Comparison of ENCODE assay signal across 8 cellular contexts in the genomic region with DNA sequence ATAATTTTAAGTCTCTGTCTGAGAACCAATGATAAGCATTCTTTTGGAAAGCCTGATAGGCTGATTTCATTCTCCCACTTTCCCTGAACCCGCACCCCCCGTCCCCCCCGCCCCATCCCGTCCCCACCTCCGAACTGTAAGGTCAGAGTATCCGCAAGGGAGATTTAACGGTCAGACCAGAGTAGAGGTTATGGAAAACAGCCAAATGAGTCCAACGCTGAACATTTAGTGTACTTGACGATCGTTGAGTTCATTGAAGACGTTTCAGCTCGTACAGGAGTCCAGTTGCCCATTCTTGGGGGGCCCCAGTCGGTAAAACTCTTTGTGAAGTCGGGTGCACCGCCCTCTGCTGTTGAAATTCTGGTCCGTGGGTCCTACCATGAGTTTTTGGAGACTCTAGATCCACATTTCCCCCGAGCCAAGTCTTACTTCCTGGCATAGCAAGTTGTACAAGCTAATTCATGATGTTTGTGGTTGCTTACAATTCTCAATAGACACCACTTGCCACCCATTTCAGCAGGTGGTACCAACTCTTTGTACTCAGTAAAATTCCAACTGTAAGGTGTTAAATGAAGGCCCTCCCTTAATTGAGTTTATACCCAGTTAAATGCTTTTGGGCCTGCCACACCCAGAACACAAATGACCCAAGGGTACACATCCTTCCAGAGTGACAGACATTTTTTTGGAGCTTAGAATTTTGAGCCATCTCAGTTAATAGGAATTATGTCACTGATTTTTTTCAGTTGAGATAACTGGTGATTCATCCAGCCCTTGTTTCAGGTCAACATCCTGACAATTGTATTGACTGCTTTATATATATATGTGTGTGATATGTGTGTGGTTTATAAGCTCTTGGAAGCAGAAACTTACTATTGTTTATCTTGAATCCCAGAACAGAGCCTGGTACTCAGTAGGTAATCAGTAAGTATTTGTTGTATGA. TPM values are rescaled to one million over a fixed set of nuclear protein-coding genes. Genes with fewer than 3 reads are reported as not detected.
DNase-seq lines count a peak whose midpoint lies in the region; ATAC-seq and TF ChIP-seq lines count a peak whose summit lies in the region.

No MANE protein-coding gene starts in this region.

- peaks cover 38% of the 10 kb centered on the region for H3K36me3 ChIP-seq in WERI-Rb-1

- TF ChIP-seq CTCF in WERI-Rb-1 (IDR thresholded peaks at IDR 0.05; ENCODE audit: low read depth, low read length), result peak; percentile 34; the same call in 1 of the 2 replicates

- no peaks in the 10 kb centered on the region for H3K9me3 ChIP-seq in WERI-Rb-1 (ENCODE audit: severe bottlenecking)

- no peaks in the 10 kb centered on the region for H3K27me3 ChIP-seq in WERI-Rb-1 (ENCODE audit: insufficient read depth, low read depth, severe bottlenecking)

- DNase-seq in DMS79 treated with DMSO at 0.1 percent for 48 hours (lab: John Stamatoyannopoulos, UW), result peak; percentile 6
- no peak for DNase-seq in DMS79 (lab: John Stamatoyannopoulos, UW)
- DNase-seq in M059J (ENCODE audit: low read depth), result peak; percentile 61
- peak; percentile 48 for DNase-seq in WERI-Rb-1
- DNase-seq in cerebellum (ENCODE audit: low spot score), result peak; percentile 22
- peak; percentile 52 for DNase-seq in kidney tubule cell (ENCODE audit: low spot score)
- DNase-seq in stimulated activated CD4-positive, alpha-beta T cell treated with anti-CD3 and anti-CD28 coated beads, Interleukin-15, amount 100 ng/mL, for 48 hours (ENCODE audit: low read depth in 2 of 2), result peak; percentile 17 to 36

- peak overlapping the region; percentile 90 for H3K4me3 ChIP-seq in WERI-Rb-1 (ENCODE audit: low read depth, low read length)

- no peak for ATAC-seq in GM19397 (IDR thresholded peaks at IDR 0.05; ENCODE audit: unreplicated experiment)

- H3K27ac ChIP-seq in WERI-Rb-1, result no peak overlapping the region

RNA-seq across cellular contexts. Expression of a gene that starts 1.2 kb away (rescaled TPM):
- total RNA-seq in M059J (2014; rRNA removed; shearing (Covaris generic)), result 12.9 and 23.9 TPM in 2 replicates
- 27.2 TPM for total RNA-seq in cerebellum

RNA-seq across cellular contexts. Expression of a gene that starts 1.3 kb away (rescaled TPM):
- total RNA-seq in M059J (2014; rRNA removed; shearing (Covaris generic)), result 0.86 and 1.2 TPM in 2 replicates
- total RNA-seq in cerebellum, result 23.4 TPM

Comparison
In these comparisons a context has a peak if more than half of its experiments do, and no peak if none do; other contexts are left out.
1. RNA of a gene that starts 1.3 kb away (total RNA-seq): 23.4 TPM in cerebellum (single experiment); 0.86 to 1.2 TPM in M059J; every median in the first group is over 10 times any median in the second.